Comparison of ENCODE assay signal across 12 cellular contexts in the genomic region with DNA sequence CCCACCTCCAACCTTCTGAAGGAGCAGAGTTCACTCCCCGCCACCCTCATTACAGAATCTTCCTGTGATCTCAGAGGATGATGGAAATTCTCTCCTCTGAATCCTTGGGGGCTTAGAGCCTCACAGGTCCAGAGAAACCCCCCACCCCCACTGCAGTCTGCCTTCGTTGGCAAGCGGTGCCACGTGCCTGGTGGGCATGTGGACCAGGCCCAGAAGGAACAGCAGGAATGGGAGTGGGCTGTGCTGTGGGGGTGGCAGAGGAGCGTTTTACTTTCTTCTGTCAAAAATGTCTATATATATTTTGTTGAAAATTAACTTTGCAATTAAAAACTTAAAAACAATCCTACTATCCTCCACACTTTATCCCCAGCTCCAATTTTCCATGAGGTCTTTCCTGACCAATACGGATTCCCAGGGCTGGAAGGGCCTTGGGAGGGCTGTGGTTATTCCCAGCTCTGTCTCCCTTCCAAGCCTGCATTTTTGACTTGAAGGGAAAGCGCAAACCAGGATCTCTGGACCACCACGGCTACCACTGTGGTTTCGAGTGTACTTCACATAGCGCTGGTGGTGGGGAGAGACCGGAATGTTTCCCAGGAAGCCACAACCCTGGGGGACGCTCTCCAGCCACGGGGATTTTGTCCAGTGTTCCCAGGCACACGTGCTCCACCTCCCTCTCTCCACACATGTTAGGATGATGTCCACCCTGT. TPM values are rescaled to one million over a fixed set of nuclear protein-coding genes. Genes with fewer than 3 reads are reported as not detected.
DNase-seq lines count a peak whose midpoint lies in the region; ATAC-seq and TF ChIP-seq lines count a peak whose summit lies in the region.
"Had no signal": no experiment of that assay in that cellular context is flagged by ENCODE, and none has a peak within 500 bp of the region (broad histone marks: within the 10 kb centered on the region; RNA-seq: fewer than 3 reads in every experiment).

No MANE protein-coding gene starts in this region.

- H3K27ac Mint-ChIP-seq in stimulated activated naive CD8-positive, alpha-beta T cell treated with anti-CD3 and anti-CD28 coated beads, Interleukin-15, Interleukin-2, amounts not matched to agents 100 ng/mL and 50 ng/mL, for 24 hours: no peak overlapping the region
- no peak overlapping the region for H3K27ac Mint-ChIP-seq in activated naive CD8-positive, alpha-beta T cell treated with anti-CD3 and anti-CD28 coated beads, Interleukin-2, amount 10 ng/mL, durations not matched to agents 7 days and 5 days
- H3K27ac Mint-ChIP-seq in mesothelial cell of epicardium: no peak overlapping the region

- TF ChIP-seq CTCF in mesothelial cell of epicardium (IDR thresholded peaks at IDR 0.05; ENCODE audit: unreplicated experiment) (no peak), vagina (IDR thresholded peaks at IDR 0.05) (no peak)

- peaks cover 15% of the 10 kb centered on the region for H3K4me1 Mint-ChIP-seq in stimulated activated naive CD8-positive, alpha-beta T cell treated with anti-CD3 and anti-CD28 coated beads, Interleukin-15, Interleukin-2, amounts not matched to agents 100 ng/mL and 50 ng/mL, for 24 hours (ENCODE audit: low read depth)
- peaks cover 5% of the 10 kb centered on the region for H3K4me1 Mint-ChIP-seq in activated naive CD8-positive, alpha-beta T cell treated with anti-CD3 and anti-CD28 coated beads, Interleukin-2, amount 10 ng/mL, durations not matched to agents 7 days and 5 days
- H3K4me1 Mint-ChIP-seq in mesothelial cell of epicardium: peaks cover 2% of the 10 kb centered on the region

- no peaks in the 10 kb centered on the region for H3K9me3 Mint-ChIP-seq in stimulated activated naive CD8-positive, alpha-beta T cell treated with anti-CD3 and anti-CD28 coated beads, Interleukin-15, Interleukin-2, amounts not matched to agents 100 ng/mL and 50 ng/mL, for 24 hours
- no peaks in the 10 kb centered on the region for H3K9me3 Mint-ChIP-seq in activated naive CD8-positive, alpha-beta T cell treated with anti-CD3 and anti-CD28 coated beads, Interleukin-2, amount 10 ng/mL, durations not matched to agents 7 days and 5 days
- H3K9me3 Mint-ChIP-seq in mesothelial cell of epicardium: no peaks in the 10 kb centered on the region

- H3K36me3 ChIP-seq in vagina: no peaks in the 10 kb centered on the region

- intact Hi-C loops in vagina (cut with DNase I): no loop called here

- no peak for DNase-seq in stimulated activated naive CD8-positive, alpha-beta T cell treated with anti-CD3 and anti-CD28 coated beads, Interleukin-15, Interleukin-2, amounts not matched to agents 100 U/mL and 50 U/mL, for 24 hours
- no peak for DNase-seq in activated naive CD8-positive, alpha-beta T cell treated with anti-CD3 and anti-CD28 coated beads, Interleukin-2, amount 10 ng/mL, durations not matched to agents 7 days and 5 days
- DNase-seq in mesothelial cell of epicardium (ENCODE audit: low spot score in 2 of 2, unreplicated experiment in 2 of 2) (no peak), vagina (ENCODE audit: extremely low spot score in 2 of 2) (no peak), midbrain (lab: John Stamatoyannopoulos, UW) (no peak)
- DNase-seq: effector memory CD4-positive, alpha-beta T cell; NCI-H1436 treated with DMSO at 0.1 percent for 48 hours; T1000 had no signal

- H3K27me3 ChIP-seq in vagina: no peaks in the 10 kb centered on the region

- ATAC-seq in stimulated activated naive CD8-positive, alpha-beta T cell treated with anti-CD3 and anti-CD28 coated beads, Interleukin-15, Interleukin-2, amounts not matched to agents 100 U/mL and 50 U/mL, for 24 hours: no peak
- no peak for ATAC-seq in activated naive CD8-positive, alpha-beta T cell treated with anti-CD3 and anti-CD28 coated beads, Interleukin-2, amount 10 ng/mL, durations not matched to agents 7 days and 5 days (ENCODE audit: low read depth)
- ATAC-seq in HG02840 (IDR thresholded peaks at IDR 0.05; ENCODE audit: low FRiP score, unreplicated experiment): no peak
- ATAC-seq in HG03460 (IDR thresholded peaks at IDR 0.05; ENCODE audit: unreplicated experiment): no peak

- no peak overlapping the region for H3K4me3 ChIP-seq in vagina
- H3K4me3 ChIP-seq: GM12878 had no signal

- no peaks in the 10 kb centered on the region for H3K36me3 Mint-ChIP-seq in stimulated activated naive CD8-positive, alpha-beta T cell treated with anti-CD3 and anti-CD28 coated beads, Interleukin-15, Interleukin-2, amounts not matched to agents 100 ng/mL and 50 ng/mL, for 24 hours (ENCODE audit: low read depth)
- H3K36me3 Mint-ChIP-seq in activated naive CD8-positive, alpha-beta T cell treated with anti-CD3 and anti-CD28 coated beads, Interleukin-2, amount 10 ng/mL, durations not matched to agents 7 days and 5 days: no peaks in the 10 kb centered on the region
- H3K36me3 Mint-ChIP-seq in mesothelial cell of epicardium: no peaks in the 10 kb centered on the region

- peaks cover 26% of the 10 kb centered on the region for H3K4me1 ChIP-seq in vagina

- POLR2A ChIA-PET in activated naive CD8-positive, alpha-beta T cell treated with anti-CD3 and anti-CD28 coated beads, Interleukin-2, amount 10 ng/mL, durations not matched to agents 7 days and 5 days (lab: Charles Lee): no interaction called here

- no peaks in the 10 kb centered on the region for H3K9me3 ChIP-seq in vagina

- H3K27me3 Mint-ChIP-seq in stimulated activated naive CD8-positive, alpha-beta T cell treated with anti-CD3 and anti-CD28 coated beads, Interleukin-15, Interleukin-2, amounts not matched to agents 100 ng/mL and 50 ng/mL, for 24 hours: peaks cover 34% of the 10 kb centered on the region
- H3K27me3 Mint-ChIP-seq in activated naive CD8-positive, alpha-beta T cell treated with anti-CD3 and anti-CD28 coated beads, Interleukin-2, amount 10 ng/mL, durations not matched to agents 7 days and 5 days: peaks cover 62% of the 10 kb centered on the region
- peaks cover 85% of the 10 kb centered on the region for H3K27me3 Mint-ChIP-seq in mesothelial cell of epicardium (ENCODE audit: low read depth)

- H3K27ac ChIP-seq in vagina: peak overlapping the region; percentile 55

- peak overlapping the region; percentile 30 for H3K4me3 Mint-ChIP-seq in stimulated activated naive CD8-positive, alpha-beta T cell treated with anti-CD3 and anti-CD28 coated beads, Interleukin-15, Interleukin-2, amounts not matched to agents 100 ng/mL and 50 ng/mL, for 24 hours
- peak overlapping the region; percentile 34 for H3K4me3 Mint-ChIP-seq in activated naive CD8-positive, alpha-beta T cell treated with anti-CD3 and anti-CD28 coated beads, Interleukin-2, amount 10 ng/mL, durations not matched to agents 7 days and 5 days
- peak overlapping the region; percentile 50 for H3K4me3 Mint-ChIP-seq in mesothelial cell of epicardium

- TF ChIP-seq POLR2A in vagina (IDR thresholded peaks at IDR 0.05): no peak

RNA-seq across cellular contexts. Expression of a gene that starts 1.0 kb away (rescaled TPM):
- 1 to 10 TPM; 5.9 to 6.8 TPM for total RNA-seq in activated naive CD8-positive, alpha-beta T cell treated with anti-CD3 and anti-CD28 coated beads, Interleukin-2, amount 10 ng/mL, durations not matched to agents 7 days and 5 days
- total RNA-seq in mesothelial cell of epicardium (9.6 to 10.3 TPM (median 10.1 TPM) in 3 replicates), vagina (9.3 TPM)

RNA-seq across cellular contexts. Expression of a gene that starts 27.2 kb away (rescaled TPM):
- total RNA-seq in activated naive CD8-positive, alpha-beta T cell treated with anti-CD3 and anti-CD28 coated beads, Interleukin-2, amount 10 ng/mL, durations not matched to agents 7 days and 5 days: 10 to 100 TPM; 66.0 to 66.4 TPM
- total RNA-seq in mesothelial cell of epicardium (101 to 104 TPM (median 102 TPM) in 3 replicates), vagina (31.7 TPM)

RNA-seq across cellular contexts. Expression of a gene that starts 50.9 kb away (rescaled TPM):
- total RNA-seq in activated naive CD8-positive, alpha-beta T cell treated with anti-CD3 and anti-CD28 coated beads, Interleukin-2, amount 10 ng/mL, durations not matched to agents 7 days and 5 days: 10 to 100 TPM in 1 of 2 experiments, 1 to 10 TPM in 1; 9.3 to 12.0 TPM
- total RNA-seq in mesothelial cell of epicardium: 15.9 to 18.0 TPM (median 17.3 TPM) in 3 replicates
- 14.7 TPM for total RNA-seq in vagina
